13 cellular contexts compared by ENCODE assay signal in genomic region chr5:1519631-1520141, GRCh38. TPM values are rescaled to one million over a fixed set of nuclear protein-coding genes. Genes with fewer than 3 reads are reported as not detected.
DNase-seq lines count a peak whose midpoint lies in the region; ATAC-seq and TF ChIP-seq lines count a peak whose summit lies in the region.
"Had no signal": no experiment of that assay in that cellular context is flagged by ENCODE, and none has a peak within 500 bp of the region (broad histone marks: within the 10 kb centered on the region; RNA-seq: fewer than 3 reads in every experiment).

No MANE protein-coding gene starts in this region.

- H3K27ac ChIP-seq in heart right ventricle: peak overlapping the region in 1 of 10 donors; percentile 22

- H3K27ac Mint-ChIP-seq in osteocyte (ENCODE audit: unreplicated experiment): no peak overlapping the region
- H3K27ac Mint-ChIP-seq: nephron had no signal

- no peaks in the 10 kb centered on the region for H3K9me3 Mint-ChIP-seq in osteocyte (ENCODE audit: unreplicated experiment)
- H3K9me3 Mint-ChIP-seq: IgD-negative memory B cell, nephron had no signal

- peaks cover 4 to 63% (median 18%) of the 10 kb centered on the region in 9 donors for H3K4me1 ChIP-seq in heart right ventricle

- no peak overlapping the region for H3K4me3 Mint-ChIP-seq in osteocyte (ENCODE audit: unreplicated experiment)

- no peak for TF ChIP-seq CTCF in heart right ventricle (IDR thresholded peaks at IDR 0.05)
- no peak for TF ChIP-seq CTCF in osteocyte (IDR thresholded peaks at IDR 0.05)

- DNase-seq in Right ventricle myocardium inferior (ENCODE audit: missing footprints) (peak; percentile 57), heart right ventricle (no peak), cardiac septum (ENCODE audit: low spot score) (peak; percentile 53), osteocyte (ENCODE audit: extremely low spot score, unreplicated experiment) (peak; percentile 73), NCI-H526 (lab: John Stamatoyannopoulos, UW) (no peak), germinal center (ENCODE audit: low spot score) (no peak), KG1 (lab: John Stamatoyannopoulos, UW) (no peak), SHP77 treated with DMSO at 0.1 percent for 48 hours (lab: John Stamatoyannopoulos, UW) (no peak)
- DNase-seq: NCI-H1417 treated with DMSO at 0.1 percent for 48 hours, NCI-H510A had no signal

- WGBS in heart right ventricle, 2 donors: 92 to 96% methylated on average over 9 of the region's 9 CpGs

- no peaks in the 10 kb centered on the region for H3K9me3 ChIP-seq in heart right ventricle

- no peaks in the 10 kb centered on the region for H3K27me3 ChIP-seq in heart right ventricle

- H3K4me1 Mint-ChIP-seq in osteocyte (ENCODE audit: unreplicated experiment): peaks cover 23% of the 10 kb centered on the region

- no peaks in the 10 kb centered on the region for H3K27me3 Mint-ChIP-seq in osteocyte (ENCODE audit: unreplicated experiment)
- H3K27me3 Mint-ChIP-seq: IgD-negative memory B cell had no signal

- no peak overlapping the region for H3K4me3 ChIP-seq in heart right ventricle
- H3K4me3 ChIP-seq: skin epidermis had no signal

- H3K36me3 ChIP-seq in heart right ventricle: peaks cover 0 to 51% (median 0%) of the 10 kb centered on the region in 9 donors

- ATAC-seq in Right ventricle myocardium inferior (no peak), heart right ventricle (no peak)

- intact Hi-C loops in Right ventricle myocardium inferior (cut with DNase I) (no loop called here), heart right ventricle (cut with DNase I) (no loop called here), cardiac septum (cut with DNase I) (no loop called here)

- H3K36me3 Mint-ChIP-seq in osteocyte (ENCODE audit: unreplicated experiment): peaks cover 7% of the 10 kb centered on the region

RNA-seq across cellular contexts. Expression of gene LPCAT1, which starts 4.1 kb away (rescaled TPM):
- total RNA-seq in Right ventricle myocardium inferior (13.4 TPM), heart right ventricle (10 to 100 TPM in 3 of 10 donors, 1 to 10 TPM in 7; 5.6 to 25.5 (median 8.9) TPM), cardiac septum (14.7 TPM), osteocyte (37.9 and 39.9 TPM in 2 replicates)
- polyA plus RNA-seq in heart right ventricle: 10 to 100 TPM; 14.8 to 23.8 TPM

Comparison
In these comparisons a context has a peak if more than half of its experiments do, and no peak if none do; other contexts are left out.
1. DNase-seq: peak in Right ventricle myocardium inferior (single experiment), cardiac septum (single experiment) and osteocyte (single experiment); none in heart right ventricle (0 of 2), NCI-H526 (0 of 2), germinal center (single experiment), KG1 (single experiment) and SHP77 treated with DMSO at 0.1 percent for 48 hours (single experiment).